Comparison of ENCODE assay signal across 27 cellular contexts in the genomic region with DNA sequence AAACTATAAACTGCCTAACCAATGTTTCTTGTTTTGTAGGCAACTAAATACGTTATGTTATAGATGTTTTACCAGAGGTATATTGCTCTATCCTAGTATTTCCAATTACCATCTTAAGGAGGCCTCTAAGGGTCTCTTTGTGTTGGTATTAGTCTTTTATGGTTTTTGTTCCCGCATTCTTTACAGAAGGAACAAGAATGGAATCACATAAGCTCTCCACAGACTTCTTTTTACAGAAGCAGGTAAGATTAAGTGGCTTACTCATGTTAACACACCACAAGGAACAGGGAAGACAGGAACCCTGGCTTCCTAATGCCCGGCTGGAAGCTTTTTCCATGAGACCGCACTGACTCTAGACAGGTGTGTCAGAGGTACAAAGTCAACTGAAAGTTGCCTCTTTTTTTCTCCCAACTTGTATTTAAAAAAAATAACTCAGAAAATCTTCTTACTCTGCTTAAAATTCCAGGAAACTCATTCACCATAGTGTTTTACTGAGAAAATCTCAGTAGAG. TPM values are rescaled to one million over a fixed set of nuclear protein-coding genes. Genes with fewer than 3 reads are reported as not detected.
A peak's percentile ranks its signal among the peaks of the same experiment; 100 is the strongest.
DNase-seq lines count a peak whose midpoint lies in the region; ATAC-seq and TF ChIP-seq lines count a peak whose summit lies in the region.
"Had no signal": no experiment of that assay in that cellular context is flagged by ENCODE, and none has a peak within 500 bp of the region (broad histone marks: within the 10 kb centered on the region; RNA-seq: fewer than 3 reads in every experiment).

No MANE protein-coding gene starts in this region.

- POLR2A ChIA-PET in MCF 10A (lab: Yijun Ruan, JAX): interaction anchor here (1.1 to 1.2 kb wide), 2 partner anchors 17 to 25 kb away, joined by 3 to 4 read pairs; no protein-coding TSS in a partner anchor
- POLR2A ChIA-PET in naive thymus-derived CD8-positive, alpha-beta T cell (lab: Charles Lee): interaction anchor here (0.6 to 1.0 kb wide), 2 partner anchors 111 to 813 kb away, joined by 3 to 4 read pairs; no protein-coding TSS in a partner anchor

- H3K27ac ChIP-seq in mammary epithelial cell (ENCODE audit: insufficient read depth, low read depth, low read length): no peak overlapping the region
- H3K27ac ChIP-seq in thyroid gland: peak overlapping the region in 2 of 3 donors; percentile 10 to 52

- H3K79me2 ChIP-seq in mammary epithelial cell (ENCODE audit: insufficient read depth, low read length): peaks cover 24% of the 10 kb centered on the region

- DNase-seq in MCF 10A (ENCODE audit: unreplicated experiment) (no peak), mammary epithelial cell (no peak), adipocyte (ENCODE audit: low read depth) (no peak), thyroid gland (no peak), GM10266 (ENCODE audit: extremely low spot score) (no peak), RPMI8226 (no peak), AML-193 (lab: John Stamatoyannopoulos, UW) (no peak)
- DNase-seq in naive thymus-derived CD8-positive, alpha-beta T cell: no peak
- DNase-seq: activated B cell treated with CpG ODN at 0.5 μM for 24 hours; activated CD4-positive, alpha-beta T cell treated with anti-CD3 and anti-CD28 coated beads, Interleukin-2, amount 50 U/mL, for 1 hour; activated gamma-delta T cell; C1 segment of cervical spinal cord; cortex of kidney; DND-41; endodermal cell; KBM-7; left lung; MG63; NCI-H1105 treated with DMSO at 0.1 percent for 48 hours; NCI-H2029; NK-92 treated with Interleukin-12 subunit alpha and Interleukin-12 subunit beta, amount 100 ng/mL, for 24 hours; PC-3; retina; stimulated activated CD4-positive, alpha-beta T cell treated with anti-CD3 and anti-CD28 coated beads, Interleukin-2, amount 100 ng/mL, for 24 hours had no signal

- H3K36me3 ChIP-seq in mammary epithelial cell (ENCODE audit: insufficient read depth, low read length): peaks cover 31% of the 10 kb centered on the region
- peaks cover 99% of the 10 kb centered on the region for H3K36me3 ChIP-seq in adipocyte (ENCODE audit: control insufficient read depth, insufficient read depth, low read length, severe bottlenecking)
- peaks cover 52 to 82% of the 10 kb centered on the region in 2 donors for H3K36me3 ChIP-seq in thyroid gland
- H3K36me3 ChIP-seq: breast epithelium, MG63 had no signal

- in situ Hi-C loops in mammary epithelial cell (cut with MboI; ENCODE audit: low sequenced_read_pairs in 2 of 2): no loop called here

- no peak for TF ChIP-seq POLR2A in thyroid gland (IDR thresholded peaks at IDR 0.05)

- peaks cover 21% of the 10 kb centered on the region for H3K4me1 Mint-ChIP-seq in MCF 10A (ENCODE audit: insufficient read depth, unreplicated experiment)
- H3K4me1 Mint-ChIP-seq in naive thymus-derived CD8-positive, alpha-beta T cell: peaks cover 15 to 55% (median 32%) of the 10 kb centered on the region in 4 donors
- H3K4me1 Mint-ChIP-seq: activated B cell treated with CpG ODN at 0.5 μM for 24 hours had no signal

- H3K4me2 ChIP-seq in mammary epithelial cell (ENCODE audit: insufficient read depth, low read depth, low read length): no peak overlapping the region
- H3K4me2 ChIP-seq: smooth muscle cell had no signal

- no peaks in the 10 kb centered on the region for H3K27me3 Mint-ChIP-seq in MCF 10A (ENCODE audit: insufficient read depth, unreplicated experiment)
- no peaks in the 10 kb centered on the region for H3K27me3 Mint-ChIP-seq in naive thymus-derived CD8-positive, alpha-beta T cell
- H3K27me3 Mint-ChIP-seq: activated B cell treated with CpG ODN at 0.5 μM for 24 hours, type B pancreatic cell had no signal

- H3K9me3 Mint-ChIP-seq in MCF 10A (ENCODE audit: unreplicated experiment): no peaks in the 10 kb centered on the region
- no peaks in the 10 kb centered on the region for H3K9me3 Mint-ChIP-seq in naive thymus-derived CD8-positive, alpha-beta T cell
- H3K9me3 Mint-ChIP-seq: activated B cell treated with CpG ODN at 0.5 μM for 24 hours, endodermal cell, type B pancreatic cell had no signal

- H3K4me3 ChIP-seq in mammary epithelial cell (replicated peaks in 1 of 3; ENCODE audit: insufficient read depth in 1 of 3, low read depth in 2 of 3, low read length in 3 of 3): no peak overlapping the region
- H3K4me3 ChIP-seq in adipocyte (ENCODE audit: low read length): no peak overlapping the region
- no peak overlapping the region for H3K4me3 ChIP-seq in thyroid gland (replicated peaks in 1 of 3)
- H3K4me3 ChIP-seq: breast epithelium, left lung, MG63, smooth muscle cell had no signal

- ATAC-seq in naive thymus-derived CD8-positive, alpha-beta T cell: no peak
- ATAC-seq: left lung, PC-3 had no signal

- TF ChIP-seq CTCF in MCF 10A (IDR thresholded peaks at IDR 0.05; ENCODE audit: unreplicated experiment) (no peak), mammary epithelial cell (conservative IDR thresholded peaks at IDR 0.05 in 1 of 2, IDR thresholded peaks at IDR 0.05 in 1 of 2; ENCODE audit: extremely low read depth in 1 of 2, insufficient read depth in 1 of 2, low read depth in 1 of 2, low read length in 2 of 2) (no peak), thyroid gland (IDR thresholded peaks at IDR 0.05) (no peak), GM10266 (IDR thresholded peaks at IDR 0.05; ENCODE audit: control insufficient read depth, insufficient read depth, low read depth, missing control alignments) (no peak)

- no TSS peak for BruUV-seq in MCF 10A (replicated peaks; lab: Mats Ljungman, UMichigan)
- BruUV-seq in mammary epithelial cell (replicated peaks; lab: Mats Ljungman, UMichigan): no TSS peak

- no peaks in the 10 kb centered on the region for H3K4me1 ChIP-seq in mammary epithelial cell (ENCODE audit: insufficient read depth, low read length)
- peaks cover 43% of the 10 kb centered on the region for H3K4me1 ChIP-seq in adipocyte (ENCODE audit: control insufficient read depth, insufficient read depth, low read length)
- peaks cover 12% of the 10 kb centered on the region in 2 donors for H3K4me1 ChIP-seq in thyroid gland
- H3K4me1 ChIP-seq: breast epithelium had no signal

- dilution Hi-C loops in mammary epithelial cell (cut with HindIII; ENCODE audit: low sequenced_read_pairs): no loop called here

- WGBS in mammary epithelial cell (ENCODE audit: low coverage, missing lambda C conversion rate): 87% methylated on average over 4 of the region's 4 CpGs
- WGBS in thyroid gland, 2 donors: 77 to 92% methylated on average over 4 of the region's 4 CpGs

- intact Hi-C loops in MCF 10A (cut with micrococcal nuclease): no loop called here
- intact Hi-C loops in mammary epithelial cell (cut with micrococcal nuclease): no loop called here
- intact Hi-C loops in thyroid gland (cut with DNase I): loop anchor here (10.0 kb wide), 1 partner anchor 109 kb away; no protein-coding TSS in a partner anchor

- no peaks in the 10 kb centered on the region for H4K20me1 ChIP-seq in mammary epithelial cell (ENCODE audit: insufficient read depth, low read length)

- no peak overlapping the region for H3K4me3 Mint-ChIP-seq in MCF 10A (ENCODE audit: unreplicated experiment)
- H3K4me3 Mint-ChIP-seq in naive thymus-derived CD8-positive, alpha-beta T cell: no peak overlapping the region
- H3K4me3 Mint-ChIP-seq: activated B cell treated with CpG ODN at 0.5 μM for 24 hours, endodermal cell, type B pancreatic cell had no signal

- peak overlapping the region; percentile 83 for H3K27ac Mint-ChIP-seq in MCF 10A (ENCODE audit: low read depth, unreplicated experiment)
- peak overlapping the region in 9 of 10 donors; percentile 34 to 92 (median 79) for H3K27ac Mint-ChIP-seq in naive thymus-derived CD8-positive, alpha-beta T cell
- H3K27ac Mint-ChIP-seq: activated B cell treated with CpG ODN at 0.5 μM for 24 hours, type B pancreatic cell had no signal

- H3K9me3 ChIP-seq in mammary epithelial cell (replicated peaks; ENCODE audit: insufficient read depth, low read length) (no peaks in the 10 kb centered on the region), adipocyte (ENCODE audit: control insufficient read depth, low read length) (no peaks in the 10 kb centered on the region), thyroid gland (no peaks in the 10 kb centered on the region)
- H3K9me3 ChIP-seq: breast epithelium, left lung, MG63 had no signal

- H3K9ac ChIP-seq in mammary epithelial cell (ENCODE audit: insufficient read depth, low read length) (no peak overlapping the region), adipocyte (ENCODE audit: low read length) (peak overlapping the region; percentile 52)

- no peak overlapping the region for H2AFZ ChIP-seq in mammary epithelial cell (ENCODE audit: low read depth, low read length)

- peaks cover 100% of the 10 kb centered on the region for H3K36me3 Mint-ChIP-seq in MCF 10A (ENCODE audit: insufficient read depth, unreplicated experiment)
- peaks cover 0 to 91% (median 17%) of the 10 kb centered on the region in 3 donors for H3K36me3 Mint-ChIP-seq in naive thymus-derived CD8-positive, alpha-beta T cell
- H3K36me3 Mint-ChIP-seq: type B pancreatic cell had no signal

- CTCF ChIA-PET in MCF 10A (lab: Yijun Ruan, JAX): interaction anchor here (1.3 to 1.5 kb wide), 2 partner anchors 100 to 102 kb away, joined by 3 to 5 read pairs; no protein-coding TSS in a partner anchor
- CTCF ChIA-PET in mammary epithelial cell (lab: Charles Lee; ENCODE audit: low non-redundant PET): no interaction called here

- H3K27me3 ChIP-seq in mammary epithelial cell (ENCODE audit: insufficient read depth, low read length) (no peaks in the 10 kb centered on the region), adipocyte (replicated peaks; ENCODE audit: control insufficient read depth, insufficient read depth, low read length) (no peaks in the 10 kb centered on the region), thyroid gland (no peaks in the 10 kb centered on the region)
- H3K27me3 ChIP-seq: breast epithelium, left lung, MG63 had no signal

RNA-seq across cellular contexts. Expression of a gene that starts 55.1 kb away (rescaled TPM):
- total RNA-seq in MCF 10A (2022) (304 and 387 TPM in 2 replicates), mammary epithelial cell (10 to 100 TPM; 60.7 to 97.9 TPM), thyroid gland (100 to 1,000 TPM; 239 to 600 (median 253) TPM)
- 57.9 TPM for polyA plus RNA-seq in mammary epithelial cell
- 96.0 TPM for polyA minus RNA-seq in mammary epithelial cell
- total RNA-seq in naive thymus-derived CD8-positive, alpha-beta T cell: 10 to 100 TPM; 75.4 to 79.1 TPM
- polyA plus RNA-seq in naive thymus-derived CD8-positive, alpha-beta T cell: 100 to 1,000 TPM; 108 to 297 (median 154) TPM
